ENCODE assay signal across 9 cellular contexts in the genomic region with DNA sequence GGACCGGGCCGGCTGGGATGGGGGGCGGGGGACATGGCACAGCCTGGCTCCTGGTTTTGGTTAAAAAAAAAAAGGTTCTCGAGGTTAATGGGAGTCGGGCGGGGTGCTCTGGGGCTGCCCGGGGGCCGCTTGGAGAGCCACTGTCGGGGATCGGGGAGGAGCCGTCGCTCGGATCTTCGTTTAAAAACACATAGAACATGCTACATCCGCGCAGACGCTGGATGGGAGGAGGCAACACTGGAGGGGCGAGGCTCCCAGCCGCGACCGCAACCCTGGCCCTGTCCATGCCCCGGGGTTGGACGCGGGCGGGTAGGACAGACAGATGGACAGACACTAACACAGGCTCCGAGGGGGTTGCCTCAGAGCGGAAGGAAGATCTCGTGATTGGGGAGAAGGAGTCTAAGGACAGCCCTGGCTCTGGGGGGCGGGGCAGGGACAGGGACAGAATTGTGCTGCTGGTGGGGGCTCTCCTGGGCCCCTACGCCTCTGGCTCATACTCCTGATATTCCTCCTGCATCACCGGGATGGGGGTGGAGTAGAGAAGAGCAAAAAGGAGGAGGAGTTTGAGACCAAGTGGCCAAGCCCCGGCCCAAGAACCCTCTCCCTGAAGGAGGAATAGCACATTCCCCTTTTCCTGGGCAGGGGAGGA. TPM values are rescaled to one million over a fixed set of nuclear protein-coding genes. Genes with fewer than 3 reads are reported as not detected.
DNase-seq lines count a peak whose midpoint lies in the region; ATAC-seq, FAIRE-seq and TF ChIP-seq lines count a peak whose summit lies in the region.
"Had no signal": no experiment of that assay in that cellular context is flagged by ENCODE, and none has a peak within 500 bp of the region (broad histone marks: within the 10 kb centered on the region; RNA-seq: fewer than 3 reads in every experiment).

No MANE protein-coding gene starts in this region.

- peaks cover 10 to 22% (median 12%) of the 10 kb centered on the region in 3 donors for H3K4me1 Mint-ChIP-seq in CD8-positive, alpha-beta memory T cell
- peaks cover 7 to 12% of the 10 kb centered on the region in 2 donors for H3K4me1 Mint-ChIP-seq in natural killer cell treated with Interleukin-12 subunit alpha and Interleukin-12 subunit beta and Interleukin-15 and Interleukin-18, amount 100 ng/mL, for 72 hours (ENCODE audit: low read depth in 2 of 2)

- dilution Hi-C loops in IMR-90 (cut with HindIII; ENCODE audit: low sequenced_read_pairs, unreplicated experiment): no loop called here

- H3K36me3 ChIP-seq in CD8-positive, alpha-beta memory T cell (ENCODE audit: insufficient read depth, low read length): no peaks in the 10 kb centered on the region
- H3K36me3 ChIP-seq in IMR-90 (ENCODE audit: control insufficient read depth, insufficient read depth, low read length): no peaks in the 10 kb centered on the region

- peak overlapping the region; percentile 90 for H2AFZ ChIP-seq in IMR-90 (replicated peaks; ENCODE audit: low read length, poor library complexity)

- H2BK20ac ChIP-seq in IMR-90 (ENCODE audit: low read depth, low read length): no peak overlapping the region

- H3K14ac ChIP-seq in IMR-90 (replicated peaks; ENCODE audit: low read depth, low read length): no peak overlapping the region

- H2BK120ac ChIP-seq in IMR-90 (ENCODE audit: low read depth, low read length): 0 out of 2 replicates have a peak overlapping the region, but pooled peaks have one; percentile 8

- ATAC-seq in IMR-90 (ENCODE audit: low read depth) (peak; percentile 24), SK-N-SH treated with all-trans-retinoic acid at 6 μM for 48 hours (no peak)
- ATAC-seq in natural killer cell treated with Interleukin-12 subunit alpha and Interleukin-12 subunit beta and Interleukin-15 and Interleukin-18, amount 100 ng/mL, for 72 hours: peak in 1 of 2 donors; percentile 30

- POLR2A ChIA-PET in CD8-positive, alpha-beta memory T cell (lab: Charles Lee): no interaction called here
- POLR2A ChIA-PET in IMR-90 (lab: Charles Lee; ENCODE audit: unreplicated experiment): no interaction called here

- in situ Hi-C loops in IMR-90 (cut with MboI; ENCODE audit: low sequenced_read_pairs): loop anchor here (10.0 kb wide), 1 partner anchor 46 kb away; no protein-coding TSS in a partner anchor

- peaks cover 2% of the 10 kb centered on the region; the same call in 1 of the 2 replicates for H3K9me1 ChIP-seq in IMR-90 (ENCODE audit: insufficient read depth, low read length)

- no peak overlapping the region for H2AK9ac ChIP-seq in IMR-90 (replicated peaks; ENCODE audit: low read depth, low read length, poor library complexity)

- no peak overlapping the region for H3K9ac ChIP-seq in IMR-90 (ENCODE audit: low read depth, low read length)

- no peak overlapping the region for H3K23ac ChIP-seq in IMR-90 (ENCODE audit: low read depth, low read length)

- no peak overlapping the region for H4K91ac ChIP-seq in IMR-90 (ENCODE audit: insufficient read depth, low read depth, low read length)

- H2BK5ac ChIP-seq in IMR-90 (ENCODE audit: low read depth, low read length, poor library complexity, severe bottlenecking): no peak overlapping the region

- H3K4me2 ChIP-seq in IMR-90 (ENCODE audit: low read depth, low read length): peak overlapping the region; percentile 70

- no peak overlapping the region for H2AK5ac ChIP-seq in IMR-90 (ENCODE audit: low read depth, low read length)

- H3K56ac ChIP-seq in IMR-90 (ENCODE audit: extremely low read depth, insufficient read depth, low read length): no peak overlapping the region

- TF ChIP-seq RAD21 in IMR-90 (IDR thresholded peaks at IDR 0.05; ENCODE audit: low read length): no peak

- H3K27me3 Mint-ChIP-seq in CD8-positive, alpha-beta memory T cell: peaks cover 43 to 73% of the 10 kb centered on the region in 2 donors
- H3K27me3 Mint-ChIP-seq in natural killer cell treated with Interleukin-12 subunit alpha and Interleukin-12 subunit beta and Interleukin-15 and Interleukin-18, amount 100 ng/mL, for 72 hours: peaks cover 26 to 30% of the 10 kb centered on the region in 2 donors

- no TSS peak for BruUV-seq in IMR-90 (replicated peaks; lab: Mats Ljungman, UMichigan)

- H4K8ac ChIP-seq in IMR-90 (ENCODE audit: low read depth in 2 of 2, low read length in 2 of 2): no peak overlapping the region

- intact Hi-C loops in IMR-90 (cut with micrococcal nuclease): no loop called here

- H3K27ac Mint-ChIP-seq in CD8-positive, alpha-beta memory T cell: no peak overlapping the region
- H3K27ac Mint-ChIP-seq in natural killer cell treated with Interleukin-12 subunit alpha and Interleukin-12 subunit beta and Interleukin-15 and Interleukin-18, amount 100 ng/mL, for 72 hours: no peak overlapping the region

- 0% methylated on average over 5 of the region's 32 CpGs; no CpG with 5 or more reads in 1 of the 2 experiments for WGBS in IMR-90 (ENCODE audit: extremely low coverage in 2 of 2, insufficient read length in 1 of 2), 2 experiments

- no peaks in the 10 kb centered on the region for H3K36me3 Mint-ChIP-seq in CD8-positive, alpha-beta memory T cell
- H3K36me3 Mint-ChIP-seq in natural killer cell treated with Interleukin-12 subunit alpha and Interleukin-12 subunit beta and Interleukin-15 and Interleukin-18, amount 100 ng/mL, for 72 hours: no peaks in the 10 kb centered on the region

- no peak overlapping the region for H3K18ac ChIP-seq in IMR-90 (ENCODE audit: low read depth, low read length)

- no peak overlapping the region for H4K5ac ChIP-seq in IMR-90 (ENCODE audit: low read depth, low read length)

- no peaks in the 10 kb centered on the region for H3K9me3 Mint-ChIP-seq in CD8-positive, alpha-beta memory T cell
- no peaks in the 10 kb centered on the region for H3K9me3 Mint-ChIP-seq in natural killer cell treated with Interleukin-12 subunit alpha and Interleukin-12 subunit beta and Interleukin-15 and Interleukin-18, amount 100 ng/mL, for 72 hours

- no peaks in the 10 kb centered on the region for H4K20me1 ChIP-seq in IMR-90 (ENCODE audit: insufficient read depth, low read length)

- peak in 1 of 5 donors; percentile 8 for DNase-seq in CD8-positive, alpha-beta memory T cell
- DNase-seq in IMR-90: no peak
- DNase-seq in choroid plexus epithelial cell (ENCODE audit: low read depth): peak; percentile 45
- no peak for DNase-seq in natural killer cell treated with Interleukin-12 subunit alpha and Interleukin-12 subunit beta and Interleukin-15 and Interleukin-18, amount 100 ng/mL, for 72 hours (ENCODE audit: low spot score)
- DNase-seq in HTR-8/SVneo (ENCODE audit: insufficient read length, low spot score): no peak
- no peak for DNase-seq in SKM-1 treated with dmso at 0.1 percent for 144 hours (lab: John Stamatoyannopoulos, UW; ENCODE audit: unreplicated experiment)
- no peak for DNase-seq in kidney glomerular epithelial cell (lab: John Stamatoyannopoulos, UW)
- DNase-seq: NCI-H510A treated with DMSO at 0.1 percent for 48 hours had no signal

- H3K27me3 ChIP-seq in CD8-positive, alpha-beta memory T cell (ENCODE audit: insufficient read depth, low read length, poor library complexity, severe bottlenecking): peaks cover 35% of the 10 kb centered on the region
- peaks cover 40% of the 10 kb centered on the region for H3K27me3 ChIP-seq in IMR-90 (ENCODE audit: control insufficient read depth, insufficient read depth, low read length)

- peak overlapping the region in 6 of 7 donors; percentile 67 to 87 (median 73) for H3K4me3 Mint-ChIP-seq in CD8-positive, alpha-beta memory T cell
- H3K4me3 Mint-ChIP-seq in natural killer cell treated with Interleukin-12 subunit alpha and Interleukin-12 subunit beta and Interleukin-15 and Interleukin-18, amount 100 ng/mL, for 72 hours: peak overlapping the region; percentile 77

- H2BK15ac ChIP-seq in IMR-90 (ENCODE audit: low read depth, low read length): no peak overlapping the region

- H3K4me3 ChIP-seq in CD8-positive, alpha-beta memory T cell (ENCODE audit: low read length): no peak overlapping the region
- H3K4me3 ChIP-seq in IMR-90 (ENCODE audit: insufficient read depth, low read depth, low read length): peak overlapping the region; percentile 7
- H3K4me3 ChIP-seq in choroid plexus epithelial cell (ENCODE audit: low read depth, low read length): peak overlapping the region; percentile 14

- TF ChIP-seq CTCF in IMR-90 (conservative IDR thresholded peaks at IDR 0.05; ENCODE audit: low read depth, low read length) (no peak), choroid plexus epithelial cell (conservative IDR thresholded peaks at IDR 0.05; ENCODE audit: low read depth, low read length) (no peak)

- H3K9me3 ChIP-seq in CD8-positive, alpha-beta memory T cell (ENCODE audit: low read length): no peaks in the 10 kb centered on the region
- no peaks in the 10 kb centered on the region for H3K9me3 ChIP-seq in IMR-90 (ENCODE audit: control insufficient read depth, insufficient read depth, low read length)

- CTCF ChIA-PET in CD8-positive, alpha-beta memory T cell (lab: Charles Lee): interaction anchor here (1.1 kb wide), 1 partner anchor 204 kb away, joined by 3 read pairs; no protein-coding TSS in a partner anchor
- CTCF ChIA-PET in IMR-90 (lab: Yijun Ruan, JAX): interaction anchor here (1.4 kb wide), 1 partner anchor 47 kb away, joined by 7 read pairs; no protein-coding TSS in a partner anchor

- peaks cover 11% of the 10 kb centered on the region for H3K4me1 ChIP-seq in CD8-positive, alpha-beta memory T cell (ENCODE audit: insufficient read depth, low read length)
- peaks cover 17% of the 10 kb centered on the region for H3K4me1 ChIP-seq in IMR-90 (ENCODE audit: control insufficient read depth, insufficient read depth, low read length)

- no peak overlapping the region for H3K4ac ChIP-seq in IMR-90 (ENCODE audit: low read depth, low read length)

- FAIRE-seq in HTR-8/SVneo (lab: Jason Lieb, UNC): no peak

- H3K79me1 ChIP-seq in IMR-90 (ENCODE audit: low read depth in 1 of 2, low read length in 2 of 2): no peaks in the 10 kb centered on the region

- TF ChIP-seq POLR2A in IMR-90 (IDR thresholded peaks at IDR 0.05; ENCODE audit: low read depth, low read length): no peak

- H3K27ac ChIP-seq in CD8-positive, alpha-beta memory T cell (ENCODE audit: low read depth, low read length): no peak overlapping the region
- no peak overlapping the region for H3K27ac ChIP-seq in IMR-90 (ENCODE audit: insufficient read depth, low read length)

RNA-seq across cellular contexts. Expression of a gene that starts 9.9 kb away (rescaled TPM):
- not detected for total RNA-seq in CD8-positive, alpha-beta memory T cell
- not detected for polyA plus RNA-seq in CD8-positive, alpha-beta memory T cell
- not detected in 2 replicates for total RNA-seq in IMR-90 (2012; rRNA removed)
- 0.40 and 0.41 TPM in 2 replicates for polyA plus RNA-seq in IMR-90 (2012; rRNA removed)
- 0.52 and 0.58 TPM in 2 replicates for polyA plus RNA-seq in IMR-90 (2012; cell fraction: cytosol; rRNA removed)
- 0.51 and 0.54 TPM in 2 replicates for polyA plus RNA-seq in IMR-90 (2012; cell fraction: nucleus; rRNA removed; ENCODE audit: low replicate concordance)
- not detected for total RNA-seq in natural killer cell treated with Interleukin-12 subunit alpha and Interleukin-12 subunit beta and Interleukin-15 and Interleukin-18, amount 100 ng/mL, for 72 hours

RNA-seq across cellular contexts. Expression of a gene that starts 10.0 kb away (rescaled TPM):
- not detected for total RNA-seq in CD8-positive, alpha-beta memory T cell
- polyA plus RNA-seq in CD8-positive, alpha-beta memory T cell: not detected
- total RNA-seq in IMR-90 (2012; rRNA removed): not detected in 2 replicates
- not detected in 2 replicates for polyA plus RNA-seq in IMR-90 (2012; rRNA removed)
- polyA plus RNA-seq in IMR-90 (2012; cell fraction: cytosol; rRNA removed): not detected in 2 replicates
- polyA plus RNA-seq in IMR-90 (2012; cell fraction: nucleus; rRNA removed; ENCODE audit: low replicate concordance): not detected in 2 replicates
- total RNA-seq in natural killer cell treated with Interleukin-12 subunit alpha and Interleukin-12 subunit beta and Interleukin-15 and Interleukin-18, amount 100 ng/mL, for 72 hours: not detected

RNA-seq across cellular contexts. Expression of a gene that starts 10.5 kb away (rescaled TPM):
- total RNA-seq in CD8-positive, alpha-beta memory T cell: 1 to 10 TPM; 2.3 to 2.7 TPM
- 0.43 TPM for polyA plus RNA-seq in CD8-positive, alpha-beta memory T cell
- 2.5 and 3.0 TPM in 2 replicates for total RNA-seq in IMR-90 (2012; rRNA removed)
- polyA plus RNA-seq in IMR-90 (2012; rRNA removed): 4.7 and 5.1 TPM in 2 replicates
- 3.6 TPM in 2 replicates for polyA plus RNA-seq in IMR-90 (2012; cell fraction: cytosol; rRNA removed)
- 1.4 and 2.5 TPM in 2 replicates for polyA plus RNA-seq in IMR-90 (2012; cell fraction: nucleus; rRNA removed; ENCODE audit: low replicate concordance)
- 1 to 10 TPM; 2.7 to 5.9 TPM for total RNA-seq in natural killer cell treated with Interleukin-12 subunit alpha and Interleukin-12 subunit beta and Interleukin-15 and Interleukin-18, amount 100 ng/mL, for 72 hours

RNA-seq across cellular contexts. Expression of a gene that starts 26.8 kb away (rescaled TPM):
- 10 to 100 TPM; 37.4 to 38.8 TPM for total RNA-seq in CD8-positive, alpha-beta memory T cell
- polyA plus RNA-seq in CD8-positive, alpha-beta memory T cell: 26.2 TPM
- 34.2 and 35.3 TPM in 2 replicates for total RNA-seq in IMR-90 (2012; rRNA removed)
- polyA plus RNA-seq in IMR-90 (2012; rRNA removed): 40.9 and 41.6 TPM in 2 replicates
- 40.1 and 58.5 TPM in 2 replicates for polyA plus RNA-seq in IMR-90 (2012; cell fraction: cytosol; rRNA removed)
- polyA plus RNA-seq in IMR-90 (2012; cell fraction: nucleus; rRNA removed; ENCODE audit: low replicate concordance): 74.1 and 106 TPM in 2 replicates
- 10 to 100 TPM; 48.9 to 67.6 TPM for total RNA-seq in natural killer cell treated with Interleukin-12 subunit alpha and Interleukin-12 subunit beta and Interleukin-15 and Interleukin-18, amount 100 ng/mL, for 72 hours
